Comparison of ENCODE assay signal across 8 cellular contexts in the genomic region with DNA sequence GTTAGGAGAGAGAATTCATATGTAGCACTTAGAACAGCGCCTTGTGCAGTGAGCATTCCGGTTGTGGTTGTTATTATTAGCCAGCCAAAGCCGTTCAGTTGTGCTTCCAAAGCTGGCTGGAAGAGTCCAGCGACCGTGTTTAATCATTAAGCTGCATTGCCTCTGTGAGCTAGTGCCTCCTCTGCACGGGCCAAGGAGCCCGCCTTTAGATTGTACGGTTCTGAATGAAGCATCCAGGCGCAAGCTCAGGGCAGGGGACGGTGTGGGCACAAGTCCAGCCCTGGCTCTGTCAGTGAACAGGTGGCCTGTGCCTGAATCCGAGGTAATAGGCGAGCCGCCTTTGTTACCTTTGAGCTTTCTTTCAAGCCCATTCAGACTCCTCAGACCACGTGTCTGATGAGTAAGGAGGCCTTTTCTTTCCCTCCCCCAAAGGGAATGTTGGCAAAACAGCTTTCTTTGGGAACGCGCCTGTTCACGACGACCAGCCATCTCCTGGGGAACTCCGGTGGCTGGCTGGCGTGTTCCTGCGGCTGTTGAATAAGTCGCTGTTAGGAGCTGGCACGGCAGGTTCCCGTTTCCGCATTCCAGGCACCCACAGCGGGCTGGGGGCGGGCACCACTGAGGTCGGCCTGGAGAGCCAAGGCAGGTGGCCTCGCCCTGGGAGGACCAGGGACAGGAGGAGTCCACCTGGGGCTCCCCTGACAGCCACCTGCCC. TPM values are rescaled to one million over a fixed set of nuclear protein-coding genes. Genes with fewer than 3 reads are reported as not detected.
DNase-seq lines count a peak whose midpoint lies in the region; ATAC-seq and TF ChIP-seq lines count a peak whose summit lies in the region.

No MANE protein-coding gene starts in this region.

- H3K36me3 Mint-ChIP-seq in activated naive CD8-positive, alpha-beta T cell treated with anti-CD3 and anti-CD28 coated beads for 36 hours = peaks cover 39% of the 10 kb centered on the region

- ATAC-seq in HG03469 (IDR thresholded peaks at IDR 0.05; ENCODE audit: unreplicated experiment) = no peak

- H3K4me1 ChIP-seq in left ventricle myocardium inferior = peaks cover 37% of the 10 kb centered on the region

- TF ChIP-seq CTCF in left ventricle myocardium inferior (IDR thresholded peaks at IDR 0.05; ENCODE audit: borderline replicate concordance) = no peak

- H3K4me3 ChIP-seq in left ventricle myocardium inferior = peak overlapping the region; percentile 30

- H3K4me1 Mint-ChIP-seq in activated naive CD8-positive, alpha-beta T cell treated with anti-CD3 and anti-CD28 coated beads for 36 hours = peaks cover 10% of the 10 kb centered on the region

- no peak overlapping the region for H3K4me3 Mint-ChIP-seq in activated naive CD8-positive, alpha-beta T cell treated with anti-CD3 and anti-CD28 coated beads for 36 hours

- DNase-seq in AG20443 (ENCODE audit: low spot score) (peak; percentile 64), NCI-H1092 treated with DMSO at 0.1 percent for 48 hours (lab: John Stamatoyannopoulos, UW) (peak; percentile 80), left ventricle myocardium inferior (peak; percentile 32), pons (ENCODE audit: low spot score) (peak; percentile 35)
- DNase-seq in activated naive CD8-positive, alpha-beta T cell treated with anti-CD3 and anti-CD28 coated beads for 36 hours = no peak
- no peak for DNase-seq in stimulated activated CD4-positive, alpha-beta T cell treated with anti-CD3 and anti-CD28 coated beads, Interleukin-2, amount 100 ng/mL, for 24 hours

- H3K27me3 Mint-ChIP-seq in activated naive CD8-positive, alpha-beta T cell treated with anti-CD3 and anti-CD28 coated beads for 36 hours = no peaks in the 10 kb centered on the region

- intact Hi-C loops in left ventricle myocardium inferior (cut with micrococcal nuclease) = no loop called here

- no peaks in the 10 kb centered on the region for H3K27me3 ChIP-seq in left ventricle myocardium inferior (ENCODE audit: low read depth)

- H3K27ac ChIP-seq in left ventricle myocardium inferior (replicated peaks) = no peak overlapping the region

- peaks cover 16% of the 10 kb centered on the region for H3K9me3 ChIP-seq in left ventricle myocardium inferior (replicated peaks)

- H3K36me3 ChIP-seq in left ventricle myocardium inferior = peaks cover 8% of the 10 kb centered on the region

- in situ Hi-C loops in GM18951 (cut with MboI; ENCODE audit: low sequenced_read_pairs, unreplicated experiment) = no loop called here

- H3K27ac Mint-ChIP-seq in activated naive CD8-positive, alpha-beta T cell treated with anti-CD3 and anti-CD28 coated beads for 36 hours = peak overlapping the region; percentile 52

- peaks cover 11% of the 10 kb centered on the region for H3K9me3 Mint-ChIP-seq in activated naive CD8-positive, alpha-beta T cell treated with anti-CD3 and anti-CD28 coated beads for 36 hours

- peak; percentile 45 for TF ChIP-seq POLR2A in GM18951 (IDR thresholded peaks at IDR 0.05; ENCODE audit: extremely low read depth, insufficient read depth, insufficient read length)

RNA-seq across cellular contexts. Expression of a gene that starts 25.1 kb away (rescaled TPM):
- 1 to 10 TPM; 9.1 to 9.7 TPM for total RNA-seq in activated naive CD8-positive, alpha-beta T cell treated with anti-CD3 and anti-CD28 coated beads for 36 hours
- total RNA-seq in left ventricle myocardium inferior = 8.8 TPM

RNA-seq across cellular contexts. Expression of a gene that starts 25.7 kb away (rescaled TPM):
- total RNA-seq in activated naive CD8-positive, alpha-beta T cell treated with anti-CD3 and anti-CD28 coated beads for 36 hours = not detected
- total RNA-seq in left ventricle myocardium inferior = not detected

Comparison
In these comparisons a context has a peak if more than half of its experiments do, and no peak if none do; other contexts are left out.
1. DNase-seq: peak in AG20443 (single experiment), NCI-H1092 treated with DMSO at 0.1 percent for 48 hours (single experiment), left ventricle myocardium inferior (single experiment) and pons (single experiment); none in activated naive CD8-positive, alpha-beta T cell treated with anti-CD3 and anti-CD28 coated beads for 36 hours (single experiment) and stimulated activated CD4-positive, alpha-beta T cell treated with anti-CD3 and anti-CD28 coated beads, Interleukin-2, amount 100 ng/mL, for 24 hours (0 of 2).